Comparison of ENCODE assay signal across 10 cellular contexts in genomic region chr3:100525753-100526612, GRCh38. TPM values are rescaled to one million over a fixed set of nuclear protein-coding genes. Genes with fewer than 3 reads are reported as not detected.
A peak's percentile ranks its signal among the peaks of the same experiment; 100 is the strongest.
DNase-seq lines count a peak whose midpoint lies in the region; TF ChIP-seq lines count a peak whose summit lies in the region.
"Had no signal": no experiment of that assay in that cellular context is flagged by ENCODE, and none has a peak within 500 bp of the region (broad histone marks: within the 10 kb centered on the region; RNA-seq: fewer than 3 reads in every experiment).

No MANE protein-coding gene starts in this region.

- H3K4me3 ChIP-seq in AG09309 (ENCODE audit: control insufficient read depth, low read depth, low read length) (no peak overlapping the region; the same call in none of the 2 replicates), esophagus squamous epithelium (no peak overlapping the region)
- H3K4me3 ChIP-seq: adrenal gland had no signal

- no peaks in the 10 kb centered on the region for H3K9me3 ChIP-seq in esophagus squamous epithelium
- H3K9me3 ChIP-seq: adrenal gland had no signal

- intact Hi-C loops in esophagus squamous epithelium (cut with DNase I): no loop called here

- DNase-seq in AG09309 (ENCODE audit: low read depth) (peak; percentile 93), NCI-H69 (lab: John Stamatoyannopoulos, UW) (peak; percentile 92), esophagus squamous epithelium (lab: John Stamatoyannopoulos, UW) (no peak), myocyte (ENCODE audit: low read depth) (peak; percentile 6), activated T-cell treated with anti-CD3 and anti-CD28 coated beads for 4 hours (no peak), AML-193 (lab: John Stamatoyannopoulos, UW) (no peak), SIG-M5 treated with dmso at 0.1 percent for 504 hours (lab: John Stamatoyannopoulos, UW; ENCODE audit: unreplicated experiment) (no peak)
- no peak for DNase-seq in stimulated activated CD8-positive, alpha-beta memory T cell treated with anti-CD3 and anti-CD28 coated beads, Interleukin-4, amount 100 ng/mL, for 48 hours
- DNase-seq: stimulated activated CD4-positive, alpha-beta T cell treated with anti-CD3 and anti-CD28 coated beads, Interleukin-2, amount 100 ng/mL, for 24 hours had no signal

- H3K4me1 ChIP-seq in esophagus squamous epithelium: peaks cover 0 to 22% (median 8%) of the 10 kb centered on the region in 3 donors

- H3K27ac ChIP-seq in esophagus squamous epithelium: peak overlapping the region; percentile 74 to 79 (median 77)
- H3K27ac ChIP-seq: adrenal gland had no signal

- no peaks in the 10 kb centered on the region for H3K36me3 ChIP-seq in esophagus squamous epithelium
- H3K36me3 ChIP-seq: adrenal gland had no signal

- no peak for TF ChIP-seq POLR2A in esophagus squamous epithelium (IDR thresholded peaks at IDR 0.05)

- H3K27me3 ChIP-seq in esophagus squamous epithelium: no peaks in the 10 kb centered on the region
- H3K27me3 ChIP-seq: adrenal gland had no signal

- 34 to 38% methylated on average over 12 of the region's 12 CpGs for WGBS in esophagus squamous epithelium, 2 donors

- TF ChIP-seq CTCF in AG09309 (IDR thresholded peaks at IDR 0.05; ENCODE audit: control insufficient read depth, insufficient read depth, low read depth, low read length, missing control alignments): no peak
- no peak for TF ChIP-seq CTCF in esophagus squamous epithelium (IDR thresholded peaks at IDR 0.05)

RNA-seq across cellular contexts. Expression of gene TMEM45A, which starts 33.6 kb away (rescaled TPM):
- 10 to 100 TPM in 1 of 4 donors, 1 to 10 TPM in 3; 1.8 to 25.1 (median 5.1) TPM for total RNA-seq in esophagus squamous epithelium
- 16.9 and 17.6 TPM in 2 replicates for total RNA-seq in myocyte
- polyA plus RNA-seq in myocyte (2012): 78.7 TPM

Comparison
In these comparisons a context has a peak if more than half of its experiments do, and no peak if none do; other contexts are left out.
1. DNase-seq: peak in AG09309 (single experiment), NCI-H69 (single experiment) and myocyte (single experiment); none in esophagus squamous epithelium (single experiment), activated T-cell treated with anti-CD3 and anti-CD28 coated beads for 4 hours (single experiment), AML-193 (0 of 2), stimulated activated CD8-positive, alpha-beta memory T cell treated with anti-CD3 and anti-CD28 coated beads, Interleukin-4, amount 100 ng/mL, for 48 hours (single experiment) and SIG-M5 treated with dmso at 0.1 percent for 504 hours (single experiment).